In genomic region chr13:60019119-60019993, GRCh38 we compare ENCODE assay signal across 9 cellular contexts.
DNase-seq lines count a peak whose midpoint lies in the region; ATAC-seq and TF ChIP-seq lines count a peak whose summit lies in the region.
"Had no signal": no experiment of that assay in that cellular context is flagged by ENCODE, and none has a peak within 500 bp of the region (broad histone marks: within the 10 kb centered on the region; RNA-seq: fewer than 3 reads in every experiment).

No MANE protein-coding gene starts in this region.

- no peaks in the 10 kb centered on the region for H3K27me3 ChIP-seq in CD8-positive, alpha-beta memory T cell (ENCODE audit: insufficient read depth, low read length, poor library complexity, severe bottlenecking)
- H3K27me3 ChIP-seq in upper lobe of left lung: no peaks in the 10 kb centered on the region

- CTCF ChIA-PET in CD8-positive, alpha-beta memory T cell (lab: Charles Lee): no interaction called here

- no peak overlapping the region for H3K4me3 ChIP-seq in cardiac fibroblast (replicated peaks in 1 of 2; ENCODE audit: low read depth in 2 of 2, low read length in 2 of 2)
- H3K4me3 ChIP-seq in CD8-positive, alpha-beta memory T cell (ENCODE audit: low read length): no peak overlapping the region
- no peak overlapping the region for H3K4me3 ChIP-seq in upper lobe of left lung

- H3K27ac ChIP-seq in CD8-positive, alpha-beta memory T cell (ENCODE audit: low read depth, low read length): no peak overlapping the region
- H3K27ac ChIP-seq in upper lobe of left lung: no peak overlapping the region

- DNase-seq in CD1c-positive myeloid dendritic cell (ENCODE audit: extremely low spot score): peak; percentile 15
- DNase-seq in cardiac fibroblast (ENCODE audit: low read depth in 2 of 2): peak; percentile 40 to 56
- DNase-seq in effector CD8-positive, alpha-beta T cell (lab: John Stamatoyannopoulos, UW): no peak
- DNase-seq in CD8-positive, alpha-beta memory T cell: no peak
- no peak for DNase-seq in NCI-H187 (lab: John Stamatoyannopoulos, UW)
- DNase-seq in upper lobe of left lung: no peak
- DNase-seq: NCI-H524 treated with DMSO at 0.1 percent for 48 hours had no signal

- peak overlapping the region in 1 of 7 donors; percentile 49 for H3K4me3 Mint-ChIP-seq in CD8-positive, alpha-beta memory T cell

- no peak for TF ChIP-seq CTCF in cardiac fibroblast (IDR thresholded peaks at IDR 0.05; ENCODE audit: low read depth, low read length)
- no peak for TF ChIP-seq CTCF in upper lobe of left lung (IDR thresholded peaks at IDR 0.05)

- no peak for TF ChIP-seq EP300 in upper lobe of left lung (IDR thresholded peaks at IDR 0.05)

- H3K36me3 Mint-ChIP-seq in CD8-positive, alpha-beta memory T cell: peaks cover 0 to 4% (median 0%) of the 10 kb centered on the region in 3 donors

- no peaks in the 10 kb centered on the region for H3K36me3 ChIP-seq in CD8-positive, alpha-beta memory T cell (ENCODE audit: insufficient read depth, low read length)
- no peaks in the 10 kb centered on the region for H3K36me3 ChIP-seq in upper lobe of left lung

- ATAC-seq in GM19468 (IDR thresholded peaks at IDR 0.05; ENCODE audit: extremely low read depth, unreplicated experiment) (peak; percentile 82), HG03442 (IDR thresholded peaks at IDR 0.05; ENCODE audit: unreplicated experiment) (peak; percentile 71), upper lobe of left lung (ENCODE audit: low FRiP score in 2 of 2) (no peak)

- no peak for TF ChIP-seq POLR2A in upper lobe of left lung (IDR thresholded peaks at IDR 0.05)

- no peaks in the 10 kb centered on the region for H3K27me3 Mint-ChIP-seq in CD8-positive, alpha-beta memory T cell

- peaks cover 8 to 16% (median 15%) of the 10 kb centered on the region in 3 donors for H3K4me1 Mint-ChIP-seq in CD8-positive, alpha-beta memory T cell

- no peaks in the 10 kb centered on the region for H3K9me3 ChIP-seq in CD8-positive, alpha-beta memory T cell (ENCODE audit: low read length)
- no peaks in the 10 kb centered on the region for H3K9me3 ChIP-seq in upper lobe of left lung

- H3K9me3 Mint-ChIP-seq in CD8-positive, alpha-beta memory T cell: peaks cover 0 to 8% (median 4%) of the 10 kb centered on the region in 5 donors

- peak overlapping the region in 2 of 8 donors; percentile 39 to 46 for H3K27ac Mint-ChIP-seq in CD8-positive, alpha-beta memory T cell

- no peaks in the 10 kb centered on the region for H3K4me1 ChIP-seq in CD8-positive, alpha-beta memory T cell (ENCODE audit: insufficient read depth, low read length)
- peaks cover 0 to 5% (median 0%) of the 10 kb centered on the region in 4 donors for H3K4me1 ChIP-seq in upper lobe of left lung

- POLR2A ChIA-PET in CD8-positive, alpha-beta memory T cell (lab: Charles Lee): no interaction called here

- WGBS in upper lobe of left lung, 2 donors: 50 to 51% methylated on average over 6 of the region's 6 CpGs

Comparison
In these comparisons a context has a peak if more than half of its experiments do, and no peak if none do; other contexts are left out.
1. DNase-seq: peak in CD1c-positive myeloid dendritic cell (single experiment) and cardiac fibroblast (2 of 2); none in effector CD8-positive, alpha-beta T cell (single experiment), CD8-positive, alpha-beta memory T cell (0 of 5), NCI-H187 (0 of 2) and upper lobe of left lung (0 of 2).
2. ATAC-seq: peak in GM19468 (single experiment) and HG03442 (single experiment); none in upper lobe of left lung (0 of 2).